Comparison of ENCODE assay signal across 15 cellular contexts in the genomic region with DNA sequence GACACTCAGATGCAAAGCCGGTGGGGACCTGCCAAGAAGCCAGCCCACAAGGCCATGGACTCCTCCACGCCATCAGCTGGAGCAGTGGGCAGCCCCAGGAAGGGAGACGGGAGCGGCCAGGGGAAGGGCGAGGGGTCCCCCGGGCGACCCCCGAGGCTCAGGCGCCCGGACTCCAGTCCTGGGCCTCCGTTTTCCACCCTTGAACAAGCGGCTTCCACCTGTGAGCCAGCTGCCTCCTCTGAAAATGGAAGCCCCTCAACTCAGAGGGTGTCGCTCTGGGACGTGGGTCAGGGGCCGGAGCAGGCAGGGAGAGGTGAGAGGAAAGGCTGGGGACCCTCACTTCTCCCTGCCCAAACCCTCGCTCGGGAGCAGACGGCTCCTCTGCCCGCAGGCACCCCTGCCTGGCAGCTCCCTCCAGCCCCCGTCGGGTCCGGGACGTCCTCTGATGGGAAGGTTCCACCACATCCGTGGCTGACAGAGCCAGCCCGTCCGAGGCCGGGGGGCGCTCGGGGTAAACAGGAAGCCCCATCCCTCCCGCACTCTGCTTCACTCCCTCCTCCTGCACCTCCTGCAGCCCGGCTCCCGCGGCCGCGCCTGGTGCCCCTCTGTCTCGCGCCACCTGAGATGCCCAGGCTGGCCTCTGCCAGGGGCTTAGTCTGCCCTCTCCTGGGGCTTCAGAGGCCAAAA. TPM values are rescaled to one million over a fixed set of nuclear protein-coding genes. Genes with fewer than 3 reads are reported as not detected.
A peak's percentile ranks its signal among the peaks of the same experiment; 100 is the strongest.
DNase-seq lines count a peak whose midpoint lies in the region; ATAC-seq, FAIRE-seq and TF ChIP-seq lines count a peak whose summit lies in the region.
"Had no signal": no experiment of that assay in that cellular context is flagged by ENCODE, and none has a peak within 500 bp of the region (broad histone marks: within the 10 kb centered on the region; RNA-seq: fewer than 3 reads in every experiment).

No MANE protein-coding gene starts in this region.

- H3K27ac Mint-ChIP-seq in endothelial cell (ENCODE audit: unreplicated experiment): no peak overlapping the region

- H3K27ac ChIP-seq in DOHH2 (ENCODE audit: low read depth, low read length) (no peak overlapping the region), psoas muscle (peak overlapping the region; percentile 76)
- H3K27ac ChIP-seq: foreskin keratinocyte had no signal

- no peaks in the 10 kb centered on the region for H3F3A ChIP-seq in DOHH2 (ENCODE audit: control insufficient read depth, insufficient read depth)

- intact Hi-C loops in psoas muscle (cut with DNase I): no loop called here
- intact Hi-C loops in head of caudate nucleus (cut with DNase I): no loop called here

- no peaks in the 10 kb centered on the region for H4K20me1 ChIP-seq in DOHH2 (ENCODE audit: control insufficient read depth, insufficient read depth, low read depth, low read length)

- TF ChIP-seq CTCF in DOHH2 (IDR thresholded peaks at IDR 0.05; ENCODE audit: low read depth, low read length, poor library complexity, severe bottlenecking): no peak
- no peak for TF ChIP-seq CTCF in endothelial cell (IDR thresholded peaks at IDR 0.05; ENCODE audit: unreplicated experiment)
- no peak for TF ChIP-seq CTCF in psoas muscle (IDR thresholded peaks at IDR 0.05)

- 48 to 56% (median 49%) methylated on average over 35 to 37 of the region's 37 CpGs for WGBS in psoas muscle, 3 donors

- H3K79me2 ChIP-seq in DOHH2 (ENCODE audit: control insufficient read depth, low read length): no peaks in the 10 kb centered on the region

- FAIRE-seq in HTR-8/SVneo (lab: Jason Lieb, UNC): no peak
- FAIRE-seq: keratinocyte, TTC549 had no signal

- ATAC-seq in psoas muscle: no peak
- ATAC-seq: foreskin keratinocyte, sciatic nerve had no signal

- no peaks in the 10 kb centered on the region for H3K9me2 ChIP-seq in DOHH2 (replicated peaks; ENCODE audit: control insufficient read depth, low read length)

- no peaks in the 10 kb centered on the region for H3K9me3 Mint-ChIP-seq in endothelial cell (ENCODE audit: unreplicated experiment)

- peak; percentile 39 for DNase-seq in KG1 (lab: John Stamatoyannopoulos, UW)
- DNase-seq in endothelial cell (ENCODE audit: low spot score): peak; percentile 22
- no peak for DNase-seq in psoas muscle
- DNase-seq in NK-92 treated with Interleukin-12 subunit alpha and Interleukin-12 subunit beta, amount 100 ng/mL, for 24 hours (lab: John Stamatoyannopoulos, UW): no peak
- DNase-seq in HTR-8/SVneo (ENCODE audit: insufficient read length, low spot score): no peak
- no peak for DNase-seq in NCI-H146 treated with DMSO at 0.1 percent for 48 hours (lab: John Stamatoyannopoulos, UW; ENCODE audit: unreplicated experiment)
- DNase-seq in head of caudate nucleus: no peak
- DNase-seq: foreskin keratinocyte, naive B cell, NCI-H1436 treated with DMSO at 0.1 percent for 48 hours, SHP77 had no signal

- H3K27me3 Mint-ChIP-seq in endothelial cell (ENCODE audit: unreplicated experiment): peaks cover 16% of the 10 kb centered on the region

- peaks cover 15% of the 10 kb centered on the region for H3K4me1 Mint-ChIP-seq in endothelial cell (ENCODE audit: unreplicated experiment)

- H3K4me2 ChIP-seq in DOHH2 (ENCODE audit: low read length): peak overlapping the region; percentile 5; the same call in 1 of the 2 replicates

- no peak overlapping the region for H3K4me3 Mint-ChIP-seq in endothelial cell (ENCODE audit: unreplicated experiment)

- no peak overlapping the region for H3K4me3 ChIP-seq in DOHH2 (ENCODE audit: low read length)
- peak overlapping the region; percentile 70 for H3K4me3 ChIP-seq in psoas muscle

- H3K4me1 ChIP-seq in DOHH2 (ENCODE audit: control insufficient read depth, low read length) (peaks cover 45% of the 10 kb centered on the region), psoas muscle (no peaks in the 10 kb centered on the region)

- peaks cover 12% of the 10 kb centered on the region for H3K36me3 Mint-ChIP-seq in endothelial cell (ENCODE audit: low read depth, unreplicated experiment)
- H3K36me3 Mint-ChIP-seq: naive B cell had no signal

- H3K9me3 ChIP-seq in DOHH2 (ENCODE audit: control insufficient read depth, insufficient read depth, low read length) (no peaks in the 10 kb centered on the region), psoas muscle (no peaks in the 10 kb centered on the region)

- no peaks in the 10 kb centered on the region for H3K36me3 ChIP-seq in DOHH2 (ENCODE audit: control insufficient read depth, low read length)
- H3K36me3 ChIP-seq in psoas muscle (ENCODE audit: insufficient read depth in 1 of 2, low read depth in 1 of 2): no peaks in the 10 kb centered on the region

- H3K27me3 ChIP-seq in DOHH2 (ENCODE audit: control insufficient read depth, low read length) (peaks cover 67% of the 10 kb centered on the region), psoas muscle (ENCODE audit: insufficient read depth in 3 of 3, low read length in 2 of 3) (peaks cover 0 to 53% (median 3%) of the 10 kb centered on the region in 3 donors)

RNA-seq across cellular contexts. Expression of a gene that starts 3.7 kb away (rescaled TPM):
- 945 TPM for total RNA-seq in endothelial cell (ENCODE audit: unreplicated experiment)
- total RNA-seq in psoas muscle: 10 to 100 TPM; 47.0 to 55.3 (median 48.8) TPM
- 10 to 100 TPM; 34.7 to 73.4 (median 48.4) TPM for polyA plus RNA-seq in psoas muscle

RNA-seq across cellular contexts. Expression of a gene that starts 28.3 kb away (rescaled TPM):
- total RNA-seq in endothelial cell (ENCODE audit: unreplicated experiment): 38.9 TPM
- total RNA-seq in psoas muscle: 10 to 100 TPM; 15.5 to 46.3 (median 31.5) TPM
- polyA plus RNA-seq in psoas muscle: 10 to 100 TPM; 25.9 to 66.5 (median 46.8) TPM

RNA-seq across cellular contexts. Expression of a gene that starts 53.4 kb away (rescaled TPM):
- total RNA-seq in endothelial cell (ENCODE audit: unreplicated experiment) (293 TPM), psoas muscle (1 to 10 TPM; 1.4 to 2.7 (median 2.3) TPM)
- polyA plus RNA-seq in psoas muscle: 1 to 10 TPM; 2.2 to 5.3 (median 3.5) TPM
- polyA plus RNA-seq: keratinocyte had no signal

Comparison
In these comparisons a context has a peak if more than half of its experiments do, and no peak if none do; other contexts are left out.
1. DNase-seq: peak in KG1 (single experiment) and endothelial cell (single experiment); none in psoas muscle (0 of 2), NK-92 treated with Interleukin-12 subunit alpha and Interleukin-12 subunit beta, amount 100 ng/mL, for 24 hours (single experiment), HTR-8/SVneo (single experiment), NCI-H146 treated with DMSO at 0.1 percent for 48 hours (single experiment) and head of caudate nucleus (0 of 42).
2. RNA of a gene that starts 3.7 kb away (total RNA-seq): 945 TPM in endothelial cell (single experiment); 47.0 to 55.3 TPM in psoas muscle; every median in the first group is over 10 times any median in the second.
3. RNA of a gene that starts 53.4 kb away (total RNA-seq): 293 TPM in endothelial cell (single experiment); 1.4 to 2.7 TPM in psoas muscle; every median in the first group is over 10 times any median in the second.